8 cellular contexts compared by ENCODE assay signal in the genomic region with DNA sequence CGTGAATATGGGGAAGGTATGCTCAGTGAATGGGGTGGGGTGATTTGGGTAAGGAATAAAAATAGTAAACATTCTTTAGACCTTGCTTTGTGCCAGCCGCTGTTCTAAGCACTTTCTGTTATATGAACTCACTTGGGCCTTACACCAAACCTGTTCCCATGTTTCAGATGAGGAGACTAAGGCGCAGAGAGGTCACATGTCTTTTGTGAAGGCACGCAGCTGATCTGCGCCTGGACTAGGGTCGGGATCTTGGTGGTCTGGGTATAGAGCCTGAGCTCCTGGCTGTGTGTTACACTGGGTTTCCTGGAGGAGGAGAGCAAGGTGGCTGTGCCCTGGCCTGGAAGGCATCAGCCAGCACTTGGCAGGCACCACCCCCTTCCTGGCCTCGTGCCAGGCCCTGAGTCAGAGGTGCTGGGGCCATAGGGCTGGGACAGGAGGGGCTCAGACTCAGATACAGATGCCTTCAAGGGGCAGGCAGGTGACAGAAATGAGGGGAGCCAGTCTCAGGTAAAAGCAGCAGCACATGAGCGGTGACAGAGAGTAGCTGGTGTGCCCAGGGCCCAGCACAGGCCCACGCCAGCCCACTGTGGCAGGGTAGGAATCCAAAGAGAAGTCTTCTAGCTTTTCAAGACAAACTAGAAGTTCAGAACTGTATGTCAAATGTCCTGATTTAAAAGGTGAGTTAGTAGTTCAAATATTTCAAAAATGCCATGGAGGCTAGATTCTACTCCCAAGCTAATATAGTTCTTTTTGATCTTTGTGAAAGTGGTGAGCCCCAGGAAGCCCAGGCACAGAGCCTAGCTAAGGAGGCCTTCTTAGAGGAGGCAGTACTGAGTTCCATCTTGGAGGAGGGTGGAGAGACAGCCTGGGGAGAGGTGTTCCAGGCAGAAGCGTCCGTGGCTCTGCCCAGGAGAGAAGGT.
DNase-seq lines count a peak whose midpoint lies in the region; ATAC-seq and TF ChIP-seq lines count a peak whose summit lies in the region.

No MANE protein-coding gene starts in this region.

- H3K36me3 ChIP-seq in MG63, result no peaks in the 10 kb centered on the region
- no peaks in the 10 kb centered on the region for H3K36me3 ChIP-seq in smooth muscle cell (ENCODE audit: low read depth)
- H3K36me3 ChIP-seq in OCI-LY7 (ENCODE audit: insufficient read depth, low read length), result no peaks in the 10 kb centered on the region

- POLR2A ChIA-PET in OCI-LY7 (lab: Charles Lee), result interaction anchor here (0.5 to 1.1 kb wide), 2 partner anchors 14 to 296 kb away, joined by 3 to 4 read pairs; no protein-coding TSS in a partner anchor

- no peak overlapping the region for H3K9ac ChIP-seq in smooth muscle cell (ENCODE audit: low read depth)

- no peak overlapping the region for H2AFZ ChIP-seq in smooth muscle cell (ENCODE audit: low read depth)
- no peak overlapping the region for H2AFZ ChIP-seq in OCI-LY7 (ENCODE audit: low read length)

- no peaks in the 10 kb centered on the region for H3K9me3 ChIP-seq in MG63
- H3K9me3 ChIP-seq in smooth muscle cell (replicated peaks; ENCODE audit: low read depth), result no peaks in the 10 kb centered on the region
- no peaks in the 10 kb centered on the region for H3K9me3 ChIP-seq in OCI-LY7 (ENCODE audit: low read length)

- H3K9me2 ChIP-seq in OCI-LY7 (ENCODE audit: insufficient read depth, low read length), result no peaks in the 10 kb centered on the region

- H3K4me3 ChIP-seq in MG63 (no peak overlapping the region), foreskin fibroblast (ENCODE audit: low read depth in 1 of 2, low read length in 2 of 2) (no peak overlapping the region), smooth muscle cell (no peak overlapping the region), OCI-LY7 (ENCODE audit: low read depth, low read length, poor library complexity, severe bottlenecking) (no peak overlapping the region)

- no peaks in the 10 kb centered on the region for H3K27me3 ChIP-seq in MG63
- H3K27me3 ChIP-seq in smooth muscle cell (ENCODE audit: low read depth), result no peaks in the 10 kb centered on the region

- CTCF ChIA-PET in OCI-LY7 (lab: Charles Lee; ENCODE audit: unreplicated experiment), result no interaction called here

- peaks cover 6% of the 10 kb centered on the region for H3K4me1 ChIP-seq in smooth muscle cell (ENCODE audit: low read depth)
- H3K4me1 ChIP-seq in OCI-LY7 (ENCODE audit: insufficient read depth, low read length, poor library complexity, severe bottlenecking), result no peaks in the 10 kb centered on the region

- H3K27ac ChIP-seq in smooth muscle cell (ENCODE audit: low read depth) (peak overlapping the region; percentile 35), OCI-LY7 (ENCODE audit: low read depth, low read length, poor library complexity, severe bottlenecking) (no peak overlapping the region)

- H3F3A ChIP-seq in smooth muscle cell (ENCODE audit: low read depth), result no peaks in the 10 kb centered on the region

- ATAC-seq in HG02973 (IDR thresholded peaks at IDR 0.05; ENCODE audit: unreplicated experiment), result no peak
- no peak for ATAC-seq in HG02884 (IDR thresholded peaks at IDR 0.05; ENCODE audit: unreplicated experiment)

- H3K4me2 ChIP-seq in smooth muscle cell, result peak overlapping the region; percentile 50
- H3K4me2 ChIP-seq in OCI-LY7 (ENCODE audit: low read length), result no peak overlapping the region

- no TSS peak for BruUV-seq in OCI-LY7 (replicated peaks; lab: Mats Ljungman, UMichigan)

- H4K20me1 ChIP-seq in smooth muscle cell (ENCODE audit: low read depth) (peaks cover 10% of the 10 kb centered on the region), OCI-LY7 (ENCODE audit: insufficient read depth, low read length) (no peaks in the 10 kb centered on the region)

- H3K79me2 ChIP-seq in smooth muscle cell (ENCODE audit: low read depth) (no peaks in the 10 kb centered on the region), OCI-LY7 (ENCODE audit: insufficient read depth, low read depth, low read length) (no peaks in the 10 kb centered on the region)

- peak; percentile 38 for DNase-seq in DMS53 treated with DMSO at 0.1 percent for 48 hours (lab: John Stamatoyannopoulos, UW; ENCODE audit: unreplicated experiment)
- DNase-seq in MG63, result peak; percentile 89
- peak; percentile 83 for DNase-seq in activated CD8-positive, alpha-beta memory T cell treated with anti-CD3 and anti-CD28 coated beads for 24 hours
- DNase-seq in foreskin fibroblast, result peak; percentile 66 to 87
- DNase-seq in smooth muscle cell (lab: John Stamatoyannopoulos, UW; ENCODE audit: unreplicated experiment), result peak; percentile 16
- no peak for DNase-seq in OCI-LY7 (ENCODE audit: low spot score)

- intact Hi-C loops in OCI-LY7 (cut with micrococcal nuclease; ENCODE audit: unreplicated experiment), result no loop called here

- TF ChIP-seq CTCF in foreskin fibroblast (IDR thresholded peaks at IDR 0.05; ENCODE audit: low read depth, low read length), result no peak
- TF ChIP-seq CTCF in smooth muscle cell (IDR thresholded peaks at IDR 0.05; ENCODE audit: borderline replicate concordance, insufficient read depth, poor library complexity, severe bottlenecking), result no peak
- no peak for TF ChIP-seq CTCF in OCI-LY7 (conservative IDR thresholded peaks at IDR 0.05; ENCODE audit: low read length)

- WGBS in smooth muscle cell (ENCODE audit: low lambda C conversion rate), result 83% methylated on average over 11 of the region's 11 CpGs
